Comparison of ENCODE assay signal across 7 cellular contexts in the genomic region with DNA sequence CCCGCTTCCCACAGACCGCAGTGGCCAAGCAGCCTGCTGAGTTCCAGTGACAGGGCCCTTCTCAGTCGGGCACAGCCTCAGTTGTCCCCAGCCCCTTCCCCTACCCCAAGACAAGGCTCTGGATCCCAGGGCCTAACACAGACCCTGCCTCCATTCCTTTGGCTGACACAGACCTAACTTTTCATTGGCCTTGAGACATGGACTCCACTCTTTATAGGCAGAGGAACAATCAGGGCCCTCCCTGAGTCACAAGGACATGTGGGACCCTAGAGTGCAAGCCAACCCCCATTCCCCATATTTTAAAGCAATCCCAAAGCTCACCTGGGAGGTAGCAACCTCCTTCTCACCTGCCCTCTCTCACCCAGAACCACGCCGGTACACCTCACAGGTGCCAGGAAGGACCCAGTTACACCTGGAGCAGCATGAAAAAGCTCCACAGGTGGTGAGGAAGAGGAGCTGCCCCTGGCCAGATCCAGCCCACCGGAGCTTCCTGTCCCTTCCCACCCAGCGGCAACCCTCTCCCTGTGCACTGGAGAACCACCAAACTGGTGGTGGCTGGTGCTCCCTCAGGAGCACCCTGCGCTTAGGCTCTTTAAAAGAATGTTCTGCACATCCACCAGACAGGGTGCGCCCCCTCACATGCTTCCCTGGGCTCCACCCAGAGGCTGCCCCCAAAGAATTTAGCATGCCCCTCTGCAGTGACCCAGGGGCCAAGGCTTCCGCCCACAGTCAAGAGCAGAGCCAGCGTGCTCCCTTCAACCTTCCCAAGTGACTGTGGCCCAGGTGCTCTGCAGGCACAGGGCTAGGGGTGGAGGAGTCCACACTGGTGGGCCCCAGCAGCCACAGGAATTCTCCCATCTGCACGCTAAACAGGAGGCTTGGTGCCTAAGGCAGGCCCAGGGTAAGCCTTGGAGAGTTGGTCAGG. TPM values are rescaled to one million over a fixed set of nuclear protein-coding genes. Genes with fewer than 3 reads are reported as not detected.
DNase-seq lines count a peak whose midpoint lies in the region; ATAC-seq and TF ChIP-seq lines count a peak whose summit lies in the region.

No MANE protein-coding gene starts in this region.

- H3K9me3 ChIP-seq in iPS-20b (ENCODE audit: insufficient read depth, low read depth, low read length) (no peaks in the 10 kb centered on the region), stomach (no peaks in the 10 kb centered on the region)

- no peak for TF ChIP-seq POLR2A in stomach (IDR thresholded peaks at IDR 0.05)

- H3K9me3 Mint-ChIP-seq in HFFc6, result no peaks in the 10 kb centered on the region
- no peaks in the 10 kb centered on the region for H3K9me3 Mint-ChIP-seq in activated naive CD4-positive, alpha-beta T cell treated with anti-CD3 and anti-CD28 coated beads, Interleukin-2, amount 50 U/mL, for 72 hours

- no peak overlapping the region for H3K27ac ChIP-seq in iPS-20b (ENCODE audit: low read length)
- peak overlapping the region; percentile 92 to 100 (median 99) for H3K27ac ChIP-seq in stomach

- H3K4me3 ChIP-seq in iPS-20b (ENCODE audit: low read length) (peak overlapping the region; percentile 88), stomach (peak overlapping the region; percentile 4 to 81 (median 32))

- H3K9ac ChIP-seq in iPS-20b (ENCODE audit: low read depth, low read length), result peak overlapping the region; percentile 96; the same call in 1 of the 2 replicates

- no peak for ATAC-seq in activated naive CD4-positive, alpha-beta T cell treated with anti-CD3 and anti-CD28 coated beads, Interleukin-2, amount 50 U/mL, for 72 hours

- H3K27ac Mint-ChIP-seq in HFFc6, result peak overlapping the region; percentile 99
- peak overlapping the region; percentile 70 to 82 for H3K27ac Mint-ChIP-seq in activated naive CD4-positive, alpha-beta T cell treated with anti-CD3 and anti-CD28 coated beads, Interleukin-2, amount 50 U/mL, for 72 hours

- DNase-seq in HFFc6 (no peak), stomach (no peak), EL (no peak), NCI-H187 treated with DMSO at 0.1 percent for 48 hours (lab: John Stamatoyannopoulos, UW) (no peak), NCI-H2196 (lab: John Stamatoyannopoulos, UW; ENCODE audit: unreplicated experiment) (no peak)
- DNase-seq in activated naive CD4-positive, alpha-beta T cell treated with anti-CD3 and anti-CD28 coated beads, Interleukin-2, amount 50 U/mL, for 72 hours (ENCODE audit: low spot score in 2 of 2), result no peak

- TF ChIP-seq EP300 in stomach (IDR thresholded peaks at IDR 0.05), result no peak

- intact Hi-C loops in stomach (cut with DNase I; ENCODE audit: low total_unique reads), result no loop called here

- H3K36me3 ChIP-seq in iPS-20b (ENCODE audit: insufficient read depth, low read depth, low read length) (no peaks in the 10 kb centered on the region), stomach (peaks cover 0 to 3% (median 0%) of the 10 kb centered on the region in 4 donors)

- TF ChIP-seq CTCF in HFFc6 (IDR thresholded peaks at IDR 0.05) (no peak), stomach (IDR thresholded peaks at IDR 0.05) (no peak)

- H3K36me3 Mint-ChIP-seq in HFFc6 (ENCODE audit: low read depth), result no peaks in the 10 kb centered on the region
- no peaks in the 10 kb centered on the region for H3K36me3 Mint-ChIP-seq in activated naive CD4-positive, alpha-beta T cell treated with anti-CD3 and anti-CD28 coated beads, Interleukin-2, amount 50 U/mL, for 72 hours

- H3K27me3 Mint-ChIP-seq in HFFc6 (ENCODE audit: insufficient read depth), result peaks cover 15% of the 10 kb centered on the region

- peaks cover 49% of the 10 kb centered on the region for H3K4me1 Mint-ChIP-seq in HFFc6 (ENCODE audit: low read depth)

- peaks cover 26% of the 10 kb centered on the region for H3K4me1 ChIP-seq in iPS-20b (ENCODE audit: insufficient read depth, low read length)
- H3K4me1 ChIP-seq in stomach, result peaks cover 55 to 64% (median 58%) of the 10 kb centered on the region in 4 donors

- H3K27me3 ChIP-seq in iPS-20b (ENCODE audit: insufficient read depth, low read length) (peaks cover under 1% of the 10 kb centered on the region; the same call in 1 of the 2 replicates), stomach (no peaks in the 10 kb centered on the region)

- peak overlapping the region; percentile 99 for H3K4me3 Mint-ChIP-seq in HFFc6

- WGBS in stomach, 5 donors, result 61 to 76% (median 64%) methylated on average over 10 to 12 of the region's 12 CpGs

RNA-seq across cellular contexts. Expression of gene MNT, which starts 3.4 kb away (rescaled TPM):
- 10 to 100 TPM; 19.4 to 25.4 (median 21.9) TPM for total RNA-seq in HFFc6 (2021; fragmentation: NEBNext Ultra II Directional; extraction: Animal tissue kit (Norgen Biotek cat#: 25700))
- total RNA-seq in activated naive CD4-positive, alpha-beta T cell treated with anti-CD3 and anti-CD28 coated beads, Interleukin-2, amount 50 U/mL, for 72 hours, result 10 to 100 TPM; 23.4 to 31.9 TPM
- total RNA-seq in stomach, result 10 to 100 TPM in 3 of 5 donors, 1 to 10 TPM in 2; 3.5 to 55.8 (median 18.2) TPM
- 1 to 10 TPM; 5.2 to 7.9 (median 7.3) TPM for polyA plus RNA-seq in stomach
